ENCODE assay signal across 11 cellular contexts in genomic region chr11:6297831-6298230, GRCh38. TPM values are rescaled to one million over a fixed set of nuclear protein-coding genes. Genes with fewer than 3 reads are reported as not detected.
DNase-seq lines count a peak whose midpoint lies in the region; ATAC-seq and TF ChIP-seq lines count a peak whose summit lies in the region.
"Had no signal": no experiment of that assay in that cellular context is flagged by ENCODE, and none has a peak within 500 bp of the region (broad histone marks: within the 10 kb centered on the region; RNA-seq: fewer than 3 reads in every experiment).

No MANE protein-coding gene starts in this region.

- DNase-seq in DMS53 (lab: John Stamatoyannopoulos, UW) (peak; percentile 51), HFFc6 (no peak), astrocyte of the cerebellum (ENCODE audit: low read depth) (no peak), lower lobe of right lung (no peak), WTC11 (ENCODE audit: low spot score) (no peak), cerebellar cortex (ENCODE audit: low spot score) (no peak)
- DNase-seq in activated CD4-positive, alpha-beta T cell treated with anti-CD3 and anti-CD28 coated beads, Interleukin-2, amount 50 U/mL, for 4 hours, result no peak
- DNase-seq: NCI-H2081 had no signal

- H3K36me3 Mint-ChIP-seq in HFFc6 (ENCODE audit: low read depth) (no peaks in the 10 kb centered on the region), WTC11 (no peaks in the 10 kb centered on the region)

- H3K4me3 ChIP-seq in astrocyte of the cerebellum (ENCODE audit: low read depth, low read length) (no peak overlapping the region), lower lobe of right lung (no peak overlapping the region)
- H3K4me3 ChIP-seq: adrenal gland, skin epidermis had no signal

- H3K4me3 Mint-ChIP-seq in HFFc6 (no peak overlapping the region), WTC11 (no peak overlapping the region)

- no peaks in the 10 kb centered on the region for H3K4me1 Mint-ChIP-seq in HFFc6 (ENCODE audit: low read depth)
- peaks cover 51% of the 10 kb centered on the region for H3K4me1 Mint-ChIP-seq in WTC11

- CTCF ChIA-PET in WTC11 (lab: Charles Lee), result interaction anchor here (0.9 to 4.7 kb wide), 27 partner anchors 10 to 305 kb away, joined by 3 to 77 read pairs (median 8); partner anchors contain the start of genes CAVIN3, CCKBR and FHIP1B

- ATAC-seq in lower lobe of right lung, result peak in 1 of 2 donors; percentile 40
- no peak for ATAC-seq in WTC11
- no peak for ATAC-seq in HG03097 (IDR thresholded peaks at IDR 0.05; ENCODE audit: low FRiP score, unreplicated experiment)

- in situ Hi-C loops in astrocyte of the cerebellum (cut with HindIII; ENCODE audit: low sequenced_read_pairs), result no loop called here

- peak; percentile 67 for TF ChIP-seq CTCF in HFFc6 (IDR thresholded peaks at IDR 0.05)
- peak; percentile 49 for TF ChIP-seq CTCF in astrocyte of the cerebellum (IDR thresholded peaks at IDR 0.05; ENCODE audit: low read depth, low read length, missing control alignments)
- peak; percentile 38 for TF ChIP-seq CTCF in lower lobe of right lung (IDR thresholded peaks at IDR 0.05)
- TF ChIP-seq CTCF in WTC11 (IDR thresholded peaks at IDR 0.05), result no peak

- intact Hi-C loops in lower lobe of right lung (cut with DNase I), result no loop called here

- H3K9me3 ChIP-seq in lower lobe of right lung, result no peaks in the 10 kb centered on the region
- H3K9me3 ChIP-seq: adrenal gland had no signal

- H3K27me3 Mint-ChIP-seq in HFFc6 (ENCODE audit: insufficient read depth) (peaks cover 4% of the 10 kb centered on the region; the same call in 1 of the 2 replicates), WTC11 (ENCODE audit: low read depth) (no peaks in the 10 kb centered on the region; the same call in 1 of the 2 replicates)

- no peaks in the 10 kb centered on the region for H3K4me1 ChIP-seq in lower lobe of right lung
- H3K4me1 ChIP-seq: adrenal gland had no signal

- no peaks in the 10 kb centered on the region for H3K27me3 ChIP-seq in lower lobe of right lung (ENCODE audit: low read depth)
- H3K27me3 ChIP-seq: adrenal gland had no signal

- H3K27ac ChIP-seq in lower lobe of right lung, result no peak overlapping the region
- H3K27ac ChIP-seq: adrenal gland, skin epidermis had no signal

- H3K27ac Mint-ChIP-seq in HFFc6 (no peak overlapping the region), WTC11 (no peak overlapping the region)

- POLR2A ChIA-PET in WTC11 (lab: Charles Lee), result no interaction called here

- no peaks in the 10 kb centered on the region for H3K9me3 Mint-ChIP-seq in HFFc6
- H3K9me3 Mint-ChIP-seq in WTC11, result no peaks in the 10 kb centered on the region

- H3K36me3 ChIP-seq in lower lobe of right lung, result no peaks in the 10 kb centered on the region
- H3K36me3 ChIP-seq: adrenal gland had no signal

TF ChIP-seq in WTC11, 78 proteins besides CTCF, POLR2A, EP300 and RAD21:
- TF ChIP-seq CREM (CRISPR knock-in tag; IDR thresholded peaks at IDR 0.05) (no peak), ZNF512 (CRISPR knock-in tag; IDR thresholded peaks at IDR 0.05; ENCODE audit: borderline replicate concordance) (no peak), ATF2 (CRISPR knock-in tag; IDR thresholded peaks at IDR 0.05; ENCODE audit: borderline replicate concordance, low read depth) (no peak), ATF1 (CRISPR knock-in tag; IDR thresholded peaks at IDR 0.05) (no peak), ZNF425 (CRISPR knock-in tag; conservative IDR thresholded peaks at IDR 0.05) (no peak), IRF2 (CRISPR knock-in tag; IDR thresholded peaks at IDR 0.05; ENCODE audit: borderline replicate concordance, low read depth) (no peak), FOXK1 (CRISPR knock-in tag; IDR thresholded peaks at IDR 0.05) (no peak), ZNF232 (CRISPR knock-in tag; IDR thresholded peaks at IDR 0.05) (no peak), ZNF423 (CRISPR knock-in tag; IDR thresholded peaks at IDR 0.05) (no peak), JAZF1 (CRISPR knock-in tag; IDR thresholded peaks at IDR 0.05) (no peak), TEAD4 (CRISPR knock-in tag; IDR thresholded peaks at IDR 0.05) (no peak), STAT6 (CRISPR knock-in tag; conservative IDR thresholded peaks at IDR 0.05; ENCODE audit: low read depth) (no peak)

RNA-seq across cellular contexts. Expression of gene CAVIN3, which starts 22.5 kb away (rescaled TPM):
- 100 to 1,000 TPM; 140 to 235 (median 203) TPM for total RNA-seq in HFFc6 (2021; fragmentation: NEBNext Ultra II Directional; extraction: Animal tissue kit (Norgen Biotek cat#: 25700))
- total RNA-seq in lower lobe of right lung (36.3 TPM), WTC11 (2021) (27.3 to 41.5 TPM (median 28.0 TPM) in 3 replicates)

RNA-seq across cellular contexts. Expression of gene CCKBR, which starts 38.2 kb away (rescaled TPM):
- not detected for total RNA-seq in HFFc6 (2021; fragmentation: NEBNext Ultra II Directional; extraction: Animal tissue kit (Norgen Biotek cat#: 25700))
- total RNA-seq in lower lobe of right lung (not detected), WTC11 (2021) (6.1 to 7.4 TPM (median 7.1 TPM) in 3 replicates)

RNA-seq across cellular contexts. Expression of gene CNGA4, which starts 58.9 kb away (rescaled TPM):
- not detected for total RNA-seq in HFFc6 (2021; fragmentation: NEBNext Ultra II Directional; extraction: Animal tissue kit (Norgen Biotek cat#: 25700))
- total RNA-seq in lower lobe of right lung (3.8 TPM), WTC11 (2021) (0.35 to 0.82 TPM (median 0.50 TPM) in 3 replicates)
